In the genomic region with DNA sequence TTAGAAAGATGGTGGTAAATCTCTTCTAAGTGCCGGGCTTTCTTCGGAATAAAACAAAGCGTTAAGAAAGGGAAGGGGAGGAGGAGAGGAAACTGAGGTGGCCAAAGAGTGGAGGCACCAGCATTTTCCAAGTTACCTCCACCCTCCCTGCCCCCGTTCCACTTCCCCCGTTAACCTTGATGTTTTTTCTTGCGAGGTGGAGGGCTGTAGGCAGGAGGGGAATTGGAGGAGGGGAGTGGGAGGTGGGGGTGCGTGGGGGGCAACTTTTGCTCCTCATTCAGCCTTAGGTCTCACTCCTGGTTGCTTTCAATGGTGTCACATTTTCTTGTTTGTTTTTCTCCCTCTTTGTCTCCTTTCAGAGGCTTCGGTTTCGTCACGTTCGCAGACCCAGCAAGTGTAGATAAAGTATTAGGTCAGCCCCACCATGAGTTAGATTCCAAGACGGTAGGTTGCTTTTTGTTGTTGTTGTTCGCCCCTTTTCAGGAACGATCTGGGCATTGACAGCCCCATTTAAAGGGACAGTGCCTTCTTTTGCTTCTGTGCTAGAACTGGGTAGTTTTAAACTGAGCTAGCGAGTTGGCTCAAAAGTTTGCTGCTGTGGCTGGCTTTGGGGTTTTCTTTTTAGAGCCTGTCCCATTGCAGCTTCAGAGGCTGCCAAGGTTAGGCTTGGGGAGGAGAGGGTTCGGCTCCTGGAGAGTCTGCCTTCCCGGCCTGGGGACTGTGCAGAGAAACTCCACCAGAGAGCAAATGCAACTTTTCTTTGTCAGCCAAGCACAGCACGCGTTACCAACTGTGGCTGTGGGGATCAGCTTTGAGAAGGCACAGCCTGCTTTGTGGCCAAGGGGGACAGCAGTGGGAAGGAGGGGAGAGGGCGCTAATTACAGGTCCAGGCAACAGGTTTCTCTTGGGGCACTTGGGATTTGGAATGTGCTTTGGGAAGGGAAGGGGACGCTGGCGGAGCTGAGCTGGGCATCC, we compare ENCODE assay signal across 8 cellular contexts. TPM values are rescaled to one million over a fixed set of nuclear protein-coding genes. Genes with fewer than 3 reads are reported as not detected.
DNase-seq lines count a peak whose midpoint lies in the region; ATAC-seq and TF ChIP-seq lines count a peak whose summit lies in the region.

No MANE protein-coding gene starts in this region.

- H3K36me3 Mint-ChIP-seq in activated B cell treated with CpG ODN at 0.5 μM for 24 hours (ENCODE audit: low read depth), result peaks cover 32% of the 10 kb centered on the region

- TF ChIP-seq CTCF in left ventricle myocardium inferior (IDR thresholded peaks at IDR 0.05; ENCODE audit: borderline replicate concordance) (no peak), activated B cell treated with CpG ODN at 0.5 μM for 24 hours (IDR thresholded peaks at IDR 0.05) (no peak)

- H3K4me3 ChIP-seq in left ventricle myocardium inferior (peak overlapping the region; percentile 98), right cardiac atrium (ENCODE audit: low read length) (peak overlapping the region; percentile 99), skeletal muscle satellite cell (ENCODE audit: low read length) (peak overlapping the region; percentile 80)

- CTCF ChIA-PET in activated B cell treated with CpG ODN at 0.5 μM for 24 hours (lab: Charles Lee), result interaction anchor here (0.7 to 1.8 kb wide), 7 partner anchors 15 to 413 kb away, joined by 3 to 14 read pairs (median 4); no protein-coding TSS in a partner anchor

- H3K27me3 ChIP-seq in left ventricle myocardium inferior (ENCODE audit: low read depth) (no peaks in the 10 kb centered on the region), right cardiac atrium (ENCODE audit: control insufficient read depth, insufficient read depth) (no peaks in the 10 kb centered on the region), skeletal muscle satellite cell (ENCODE audit: control insufficient read depth, insufficient read depth, low read length) (no peaks in the 10 kb centered on the region)

- peak overlapping the region; percentile 81 for H3K9ac ChIP-seq in skeletal muscle satellite cell (ENCODE audit: low read depth, low read length)

- peak overlapping the region; percentile 94 for H3K4me3 Mint-ChIP-seq in activated B cell treated with CpG ODN at 0.5 μM for 24 hours

- H3K27ac ChIP-seq in left ventricle myocardium inferior (replicated peaks) (peak overlapping the region; percentile 97), right cardiac atrium (ENCODE audit: low read length) (peak overlapping the region; percentile 49)

- POLR2A ChIA-PET in activated B cell treated with CpG ODN at 0.5 μM for 24 hours (lab: Charles Lee), result interaction anchor here (0.6 to 2.3 kb wide), 13 partner anchors 13 to 603 kb away, joined by 3 to 16 read pairs (median 3); no protein-coding TSS in a partner anchor

- peaks cover 55% of the 10 kb centered on the region for H3K4me1 ChIP-seq in left ventricle myocardium inferior
- peaks cover 2% of the 10 kb centered on the region for H3K4me1 ChIP-seq in right cardiac atrium (ENCODE audit: control insufficient read depth, insufficient read depth, low read length)
- peaks cover 18% of the 10 kb centered on the region for H3K4me1 ChIP-seq in skeletal muscle satellite cell (ENCODE audit: control insufficient read depth, insufficient read depth, low read length)

- peaks cover 63% of the 10 kb centered on the region for H3K4me1 Mint-ChIP-seq in activated B cell treated with CpG ODN at 0.5 μM for 24 hours

- peak overlapping the region; percentile 88 for H3K27ac Mint-ChIP-seq in activated B cell treated with CpG ODN at 0.5 μM for 24 hours

- H3K36me3 ChIP-seq in left ventricle myocardium inferior (peaks cover 26% of the 10 kb centered on the region), skeletal muscle satellite cell (ENCODE audit: insufficient read depth, low read length) (peaks cover 19% of the 10 kb centered on the region)

- H3K27me3 Mint-ChIP-seq in activated B cell treated with CpG ODN at 0.5 μM for 24 hours, result no peaks in the 10 kb centered on the region

- H3K4me2 ChIP-seq in skeletal muscle satellite cell (ENCODE audit: low read length), result peak overlapping the region; percentile 91

- no peaks in the 10 kb centered on the region for H3K9me3 ChIP-seq in left ventricle myocardium inferior (replicated peaks)
- no peaks in the 10 kb centered on the region for H3K9me3 ChIP-seq in right cardiac atrium (ENCODE audit: control insufficient read depth, low read length)
- no peaks in the 10 kb centered on the region for H3K9me3 ChIP-seq in skeletal muscle satellite cell (replicated peaks; ENCODE audit: low read length)

- intact Hi-C loops in left ventricle myocardium inferior (cut with micrococcal nuclease) (no loop called here), Right ventricle myocardium superior (cut with DNase I) (loop anchor here (10.0 kb wide), 1 partner anchor 187 kb away; no protein-coding TSS in a partner anchor), activated B cell treated with CpG ODN at 0.5 μM for 24 hours (cut with micrococcal nuclease) (loop anchor here (1.0 to 10.0 kb wide), 13 partner anchors 15 to 1257 kb away; partner anchors contain the start of genes AKAP1, C17orf67, DGKE and MRPS23), right cardiac atrium (cut with DNase I) (loop anchor here in 1 of 4 donors (10.0 kb wide), 1 partner anchor 577 kb away; no protein-coding TSS in a partner anchor)

- ATAC-seq in Right ventricle myocardium superior (ENCODE audit: poor library complexity) (no peak), activated B cell treated with CpG ODN at 0.5 μM for 24 hours (ENCODE audit: low read depth) (no peak), right cardiac atrium (peak in 1 of 2 donors; percentile 7), HG03565 (IDR thresholded peaks at IDR 0.05; ENCODE audit: unreplicated experiment) (no peak)

- no peaks in the 10 kb centered on the region for H3K9me3 Mint-ChIP-seq in activated B cell treated with CpG ODN at 0.5 μM for 24 hours

- DNase-seq in left ventricle myocardium inferior (no peak), Right ventricle myocardium superior (no peak), activated B cell treated with CpG ODN at 0.5 μM for 24 hours (no peak), right cardiac atrium (peak in 2 of 3 donors; percentile 51 to 64), NCI-H345 (lab: John Stamatoyannopoulos, UW) (no peak), SHP77 (lab: John Stamatoyannopoulos, UW) (no peak)

- 10% methylated on average over 22 of the region's 22 CpGs for WGBS in right cardiac atrium

RNA-seq across cellular contexts. Expression of gene MSI2, which starts 1.9 kb away (rescaled TPM):
- 118 TPM for total RNA-seq in left ventricle myocardium inferior
- total RNA-seq in Right ventricle myocardium superior, result 110 TPM
- 93.2 and 102 TPM in 2 replicates for total RNA-seq in activated B cell treated with CpG ODN at 0.5 μM for 24 hours
- total RNA-seq in right cardiac atrium, result 100 to 1,000 TPM; 105 to 113 (median 109) TPM
- 43.9 TPM for polyA plus RNA-seq in right cardiac atrium
- 17.7 and 18.1 TPM in 2 replicates for total RNA-seq in skeletal muscle satellite cell (2012; rRNA removed)

Comparison
In these comparisons a context has a peak if more than half of its experiments do, and no peak if none do; other contexts are left out.
1. DNase-seq: peak in right cardiac atrium (2 of 3); none in left ventricle myocardium inferior (single experiment), Right ventricle myocardium superior (single experiment), activated B cell treated with CpG ODN at 0.5 μM for 24 hours (single experiment), NCI-H345 (single experiment) and SHP77 (0 of 2).
2. Peak in every context shown above with its lines, with median percentiles within 50 percentile points of each other: H3K4me3 ChIP-seq.